In the genomic region with DNA sequence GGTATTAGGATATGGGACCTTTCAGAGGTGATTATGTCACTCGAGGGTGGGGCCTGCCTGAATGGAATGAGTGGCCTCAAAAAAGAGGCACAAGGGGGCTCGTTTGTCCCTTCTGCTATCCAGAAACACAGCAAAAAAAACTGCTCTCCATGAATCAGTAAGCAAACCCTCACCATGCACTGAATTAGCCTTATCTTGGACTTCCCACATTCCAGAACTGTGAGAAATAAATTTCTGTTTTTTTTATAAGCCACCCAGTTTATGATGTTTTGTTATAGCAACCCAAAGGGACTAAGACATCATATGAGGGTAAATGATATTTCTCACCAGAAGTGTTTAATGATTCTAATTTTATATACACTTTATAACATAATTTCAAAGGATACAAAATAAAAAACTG, we compare ENCODE assay signal across 22 cellular contexts.
DNase-seq lines count a peak whose midpoint lies in the region; TF ChIP-seq lines count a peak whose summit lies in the region.
"Had no signal": no experiment of that assay in that cellular context is flagged by ENCODE, and none has a peak within 500 bp of the region (broad histone marks: within the 10 kb centered on the region; RNA-seq: fewer than 3 reads in every experiment).

No MANE protein-coding gene starts in this region.

- in situ Hi-C loops in astrocyte of the spinal cord (cut with HindIII; ENCODE audit: low sequenced_read_pairs) = no loop called here

- no peak for TF ChIP-seq CTCF in astrocyte of the spinal cord (IDR thresholded peaks at IDR 0.05; ENCODE audit: low read depth, low read length)

- no peak overlapping the region for H3K4me3 ChIP-seq in astrocyte of the spinal cord (ENCODE audit: low read depth, low read length)
- H3K4me3 ChIP-seq: SK-N-MC had no signal

- DNase-seq in Daoy (ENCODE audit: low read depth) = peak; percentile 45
- DNase-seq in M059J (ENCODE audit: low read depth) = peak; percentile 11
- peak; percentile 7 for DNase-seq in astrocyte of the spinal cord (ENCODE audit: low read depth, low spot score)
- DNase-seq in hepatic stellate cell (ENCODE audit: low spot score) = peak; percentile 4
- no peak for DNase-seq in amygdala (lab: John Stamatoyannopoulos, UW)
- DNase-seq in NCI-H2029 treated with DMSO at 0.1 percent for 48 hours (lab: John Stamatoyannopoulos, UW) = no peak
- no peak for DNase-seq in dedifferentiated amniotic fluid mesenchymal stem cell (ENCODE audit: extremely low spot score)
- DNase-seq: 8988T, ACHN, DMS153, DND-41, H7, KG1, NCI-H1092, NCI-H1417 treated with DMSO at 0.1 percent for 48 hours, NCI-H1694 treated with DMSO at 0.1 percent for 48 hours, NCI-H2081 treated with DMSO at 0.1 percent for 48 hours, NCI-H2171, NCI-H524, NCI-H774, SIG-M5 had no signal

Comparison
In these comparisons a context has a peak if more than half of its experiments do, and no peak if none do; other contexts are left out.
1. DNase-seq: peak in Daoy (single experiment), M059J (single experiment), astrocyte of the spinal cord (single experiment) and hepatic stellate cell (single experiment); none in amygdala (0 of 56), NCI-H2029 treated with DMSO at 0.1 percent for 48 hours (single experiment) and dedifferentiated amniotic fluid mesenchymal stem cell (single experiment).